ENCODE assay signal across 13 cellular contexts in genomic region chr11:3860360-3860759, GRCh38. TPM values are rescaled to one million over a fixed set of nuclear protein-coding genes. Genes with fewer than 3 reads are reported as not detected.
A peak's percentile ranks its signal among the peaks of the same experiment; 100 is the strongest.
DNase-seq lines count a peak whose midpoint lies in the region; ATAC-seq and TF ChIP-seq lines count a peak whose summit lies in the region.
"Had no signal": no experiment of that assay in that cellular context is flagged by ENCODE, and none has a peak within 500 bp of the region (broad histone marks: within the 10 kb centered on the region; RNA-seq: fewer than 3 reads in every experiment).

No MANE protein-coding gene starts in this region.

- H2AK5ac ChIP-seq in neuronal stem cell (ENCODE audit: low read depth, low read length) = no peak overlapping the region

- H3K14ac ChIP-seq in neuronal stem cell (ENCODE audit: low read length) = no peak overlapping the region

- H2BK120ac ChIP-seq in neuronal stem cell (ENCODE audit: low read depth, low read length) = no peak overlapping the region

- no peak overlapping the region for H3K23ac ChIP-seq in neuronal stem cell (ENCODE audit: low read depth, low read length, poor library complexity)

- no peak for TF ChIP-seq CTCF in transverse colon (IDR thresholded peaks at IDR 0.05)

- no peaks in the 10 kb centered on the region for H3K27me3 ChIP-seq in transverse colon
- peaks cover 0 to 3% (median 0%) of the 10 kb centered on the region in 3 experiments for H3K27me3 ChIP-seq in neuronal stem cell (ENCODE audit: control insufficient read depth in 3 of 3, insufficient read depth in 3 of 3, low read depth in 1 of 3, low read length in 3 of 3)

- no peaks in the 10 kb centered on the region for H3K27me3 Mint-ChIP-seq in activated T-cell treated with anti-CD3 and anti-CD28 coated beads, Interleukin-2, amount 50 U/mL, for 4 hours (ENCODE audit: low read depth)
- H3K27me3 Mint-ChIP-seq in memory B cell = no peaks in the 10 kb centered on the region

- no peak overlapping the region for H3K18ac ChIP-seq in neuronal stem cell (ENCODE audit: low read length)

- H2BK15ac ChIP-seq in neuronal stem cell (ENCODE audit: low read length) = no peak overlapping the region

- no peaks in the 10 kb centered on the region for H3K9me3 Mint-ChIP-seq in activated T-cell treated with anti-CD3 and anti-CD28 coated beads, Interleukin-2, amount 50 U/mL, for 4 hours
- H3K9me3 Mint-ChIP-seq in memory B cell = no peaks in the 10 kb centered on the region

- peaks cover 27 to 70% (median 56%) of the 10 kb centered on the region in 4 donors for H3K4me1 ChIP-seq in transverse colon
- H3K4me1 ChIP-seq in neuronal stem cell (ENCODE audit: control insufficient read depth in 2 of 2, insufficient read depth in 1 of 2, low read depth in 1 of 2, low read length in 2 of 2) = peaks cover 12 to 18% of the 10 kb centered on the region in 2 donors

- no peak overlapping the region for H3K9ac ChIP-seq in neuronal stem cell (ENCODE audit: low read depth, low read length, poor library complexity)
- H3K9ac ChIP-seq: GM23248 had no signal

- no peak for TF ChIP-seq POLR2A in transverse colon (IDR thresholded peaks at IDR 0.05)

- H3K4me3 Mint-ChIP-seq in activated T-cell treated with anti-CD3 and anti-CD28 coated beads, Interleukin-2, amount 50 U/mL, for 4 hours = peak overlapping the region; percentile 64
- peak overlapping the region; percentile 54 for H3K4me3 Mint-ChIP-seq in memory B cell

- no peak overlapping the region for H2BK5ac ChIP-seq in neuronal stem cell (ENCODE audit: low read length)

- peak; percentile 69 for DNase-seq in stimulated activated CD4-positive, alpha-beta T cell treated with anti-CD3 and anti-CD28 coated beads, Interleukin-15, amount 100 ng/mL, for 24 hours
- no peak for DNase-seq in stimulated activated CD4-positive, alpha-beta T cell treated with anti-CD3 and anti-CD28 coated beads, Interleukin-2, amount 100 ng/mL, for 48 hours
- peak; percentile 53 for DNase-seq in activated T-cell treated with anti-CD3 and anti-CD28 coated beads, Interleukin-2, amount 50 U/mL, for 4 hours
- DNase-seq in memory B cell (ENCODE audit: low spot score in 2 of 2) (no peak), transverse colon (no peak), cerebellar nuclear complex (lab: John Stamatoyannopoulos, UW) (no peak), Right ventricle myocardium inferior (ENCODE audit: missing footprints) (no peak), neuronal stem cell (ENCODE audit: low spot score) (no peak)
- DNase-seq: GDM1, GM23248, midbrain, NCI-H1092 treated with DMSO at 0.1 percent for 48 hours, NCI-H524 had no signal

- peaks cover 78% of the 10 kb centered on the region for H3K4me1 Mint-ChIP-seq in activated T-cell treated with anti-CD3 and anti-CD28 coated beads, Interleukin-2, amount 50 U/mL, for 4 hours (ENCODE audit: low read depth)
- H3K4me1 Mint-ChIP-seq in memory B cell = peaks cover 67% of the 10 kb centered on the region

- H2BK12ac ChIP-seq in neuronal stem cell (ENCODE audit: low read length) = no peak overlapping the region

- no peak overlapping the region for H3K4me2 ChIP-seq in neuronal stem cell (ENCODE audit: insufficient read depth, low read length, poor library complexity, severe bottlenecking)

- intact Hi-C loops in transverse colon (cut with DNase I; ENCODE audit: low total_unique reads) = no loop called here
- intact Hi-C loops in Right ventricle myocardium inferior (cut with DNase I) = no loop called here

- peak overlapping the region; percentile 62 for H3K27ac Mint-ChIP-seq in memory B cell

- no peaks in the 10 kb centered on the region for H3K36me3 Mint-ChIP-seq in activated T-cell treated with anti-CD3 and anti-CD28 coated beads, Interleukin-2, amount 50 U/mL, for 4 hours (ENCODE audit: insufficient read depth)
- no peaks in the 10 kb centered on the region for H3K36me3 Mint-ChIP-seq in memory B cell

- no peaks in the 10 kb centered on the region for H3K36me3 ChIP-seq in transverse colon
- H3K36me3 ChIP-seq in neuronal stem cell (replicated peaks in 1 of 2; ENCODE audit: control insufficient read depth in 2 of 2, insufficient read depth in 2 of 2, low read length in 2 of 2) = no peaks in the 10 kb centered on the region

- H3K79me1 ChIP-seq in neuronal stem cell (ENCODE audit: low read depth, low read length) = peaks cover 2% of the 10 kb centered on the region

- no peak for TF ChIP-seq EP300 in transverse colon (IDR thresholded peaks at IDR 0.05; ENCODE audit: low read depth)

- WGBS in transverse colon (ENCODE audit: low coverage in 1 of 2), 2 donors = 93 to 96% methylated on average over 2 of the region's 2 CpGs
- no CpG with 5 or more reads among the region's 2 CpGs for WGBS in neuronal stem cell (ENCODE audit: extremely low coverage in 2 of 2, insufficient read length in 2 of 2, insufficient replicate concordance in 1 of 2), 2 donors

- no peak overlapping the region for H4K91ac ChIP-seq in neuronal stem cell (ENCODE audit: low read depth, low read length, poor library complexity)

- no peaks in the 10 kb centered on the region for H3K9me3 ChIP-seq in transverse colon
- no peaks in the 10 kb centered on the region for H3K9me3 ChIP-seq in neuronal stem cell (replicated peaks in 1 of 2; ENCODE audit: control insufficient read depth in 2 of 2, insufficient read depth in 1 of 2, low read depth in 1 of 2, low read length in 2 of 2)

- peak; percentile 64 to 68 for ATAC-seq in activated T-cell treated with anti-CD3 and anti-CD28 coated beads, Interleukin-2, amount 50 U/mL, for 4 hours
- ATAC-seq in memory B cell (ENCODE audit: low read depth) = no peak
- no peak for ATAC-seq in Right ventricle myocardium inferior

- in situ Hi-C loops in transverse colon (cut with MboI; ENCODE audit: low pct_ligation_motif_present in 1 of 4, low pct_unique_long_range_greater_than_20kb in 1 of 4, low sequenced_read_pairs in 3 of 4) = loop anchor here in 1 of 4 donors (25.0 kb wide), 1 partner anchor 102 kb away; no protein-coding TSS in a partner anchor

- H3K4me3 ChIP-seq in transverse colon (no peak overlapping the region), neuronal stem cell (ENCODE audit: low read length in 2 of 2) (no peak overlapping the region)
- H3K4me3 ChIP-seq: GM23248 had no signal

- H3K4ac ChIP-seq in neuronal stem cell (ENCODE audit: low read length) = no peak overlapping the region

- H2AFZ ChIP-seq in neuronal stem cell (ENCODE audit: low read length) = no peak overlapping the region
- H2AFZ ChIP-seq: GM23248 had no signal

- peak overlapping the region in 3 of 4 donors; percentile 4 to 29 (median 16) for H3K27ac ChIP-seq in transverse colon
- no peak overlapping the region for H3K27ac ChIP-seq in neuronal stem cell (replicated peaks; ENCODE audit: low read length)
- H3K27ac ChIP-seq: GM23248 had no signal

- no peak overlapping the region for H4K8ac ChIP-seq in neuronal stem cell (ENCODE audit: low read depth, low read length)

RNA-seq across cellular contexts. Expression of gene STIM1, which starts 4.9 kb away (rescaled TPM):
- total RNA-seq in activated T-cell treated with anti-CD3 and anti-CD28 coated beads, Interleukin-2, amount 50 U/mL, for 4 hours = 10 to 100 TPM; 35.6 to 42.5 (median 37.4) TPM
- 10 to 100 TPM; 41.2 to 79.3 (median 48.0) TPM for total RNA-seq in transverse colon
- total RNA-seq in Right ventricle myocardium inferior = 28.9 TPM
- 14.7 TPM for polyA plus RNA-seq in neuronal stem cell (2013, experiment 1 of 2)
- 15.1 TPM for polyA plus RNA-seq in neuronal stem cell (2013, experiment 2 of 2)

RNA-seq across cellular contexts. Expression of gene RHOG, which starts 19.6 kb away (rescaled TPM):
- total RNA-seq in activated T-cell treated with anti-CD3 and anti-CD28 coated beads, Interleukin-2, amount 50 U/mL, for 4 hours = 100 to 1,000 TPM; 174 to 187 (median 184) TPM
- total RNA-seq in transverse colon (100 to 1,000 TPM in 1 of 4 donors, 10 to 100 TPM in 3; 21.7 to 146 (median 80.6) TPM), Right ventricle myocardium inferior (25.6 TPM)
- 28.1 TPM for polyA plus RNA-seq in neuronal stem cell (2013, experiment 1 of 2)
- 26.3 TPM for polyA plus RNA-seq in neuronal stem cell (2013, experiment 2 of 2)

RNA-seq across cellular contexts. Expression of gene PGAP2, which starts 52.0 kb away (rescaled TPM):
- 10 to 100 TPM; 28.9 to 31.2 (median 29.0) TPM for total RNA-seq in activated T-cell treated with anti-CD3 and anti-CD28 coated beads, Interleukin-2, amount 50 U/mL, for 4 hours
- total RNA-seq in transverse colon = 10 to 100 TPM in 3 of 4 donors, 1 to 10 TPM in 1; 8.2 to 41.1 (median 37.9) TPM
- total RNA-seq in Right ventricle myocardium inferior = 26.6 TPM
- polyA plus RNA-seq in neuronal stem cell (2013, experiment 1 of 2) = 33.5 TPM
- polyA plus RNA-seq in neuronal stem cell (2013, experiment 2 of 2) = 32.9 TPM

Comparison
In these comparisons a context has a peak if more than half of its experiments do, and no peak if none do; other contexts are left out.
1. DNase-seq: peak in stimulated activated CD4-positive, alpha-beta T cell treated with anti-CD3 and anti-CD28 coated beads, Interleukin-15, amount 100 ng/mL, for 24 hours (single experiment) and activated T-cell treated with anti-CD3 and anti-CD28 coated beads, Interleukin-2, amount 50 U/mL, for 4 hours (single experiment); none in stimulated activated CD4-positive, alpha-beta T cell treated with anti-CD3 and anti-CD28 coated beads, Interleukin-2, amount 100 ng/mL, for 48 hours (0 of 2), memory B cell (0 of 2), transverse colon (single experiment), cerebellar nuclear complex (0 of 2), Right ventricle myocardium inferior (single experiment) and neuronal stem cell (single experiment).
2. ATAC-seq: peak in activated T-cell treated with anti-CD3 and anti-CD28 coated beads, Interleukin-2, amount 50 U/mL, for 4 hours (2 of 2); none in memory B cell (single experiment) and Right ventricle myocardium inferior (single experiment).